Comparison of ENCODE assay signal across 8 cellular contexts in the genomic region with DNA sequence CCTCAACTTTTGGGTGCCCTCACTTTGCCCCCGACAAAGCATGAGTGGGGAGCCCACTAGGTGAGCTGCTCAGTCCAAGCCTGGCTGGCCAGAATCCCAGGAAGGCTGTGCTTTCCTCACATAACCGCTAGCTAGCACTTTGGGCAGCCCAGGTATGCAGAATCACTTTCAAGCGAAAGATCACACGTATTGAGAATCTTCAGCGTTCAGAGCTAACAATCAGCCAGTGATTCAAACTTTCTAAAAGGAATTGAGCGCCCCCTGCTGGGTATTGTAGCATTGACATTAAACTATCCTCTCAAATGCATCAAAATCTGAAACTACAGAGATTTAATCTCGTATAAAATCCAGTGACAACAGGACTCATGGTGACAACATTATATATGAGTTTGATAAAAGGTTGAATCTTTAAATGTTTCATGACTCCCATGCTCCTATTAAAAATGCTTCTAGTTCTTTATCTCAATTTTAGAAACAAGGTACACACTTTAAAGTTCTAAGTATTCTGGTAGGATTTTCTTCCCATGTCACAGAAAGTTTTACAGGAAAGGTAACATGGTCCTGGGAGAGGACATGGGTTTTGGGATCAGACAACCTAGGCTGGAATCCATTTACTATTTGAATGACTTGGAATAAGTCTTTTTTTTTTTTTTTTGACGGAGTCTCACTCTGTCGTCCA. TPM values are rescaled to one million over a fixed set of nuclear protein-coding genes. Genes with fewer than 3 reads are reported as not detected.
DNase-seq lines count a peak whose midpoint lies in the region; ATAC-seq, FAIRE-seq and TF ChIP-seq lines count a peak whose summit lies in the region.

No MANE protein-coding gene starts in this region.

- TF ChIP-seq CTCF in A549 (IDR thresholded peaks at IDR 0.05) = peak; percentile 73
- peak; percentile 62 to 88 for TF ChIP-seq CTCF in right atrium auricular region (IDR thresholded peaks at IDR 0.05)
- TF ChIP-seq CTCF in sigmoid colon (IDR thresholded peaks at IDR 0.05) = peak; percentile 64 to 77 (median 72)

- peak; percentile 85 to 88 for TF ChIP-seq RAD21 in A549 (conservative IDR thresholded peaks at IDR 0.05 in 1 of 2, IDR thresholded peaks at IDR 0.05 in 1 of 2)

- peaks cover 14% of the 10 kb centered on the region for H3K36me3 ChIP-seq in right atrium auricular region
- H3K36me3 ChIP-seq in sigmoid colon = peaks cover 0 to 25% (median 7%) of the 10 kb centered on the region in 4 donors

- H3K4me1 ChIP-seq in A549 (peaks cover 48% of the 10 kb centered on the region), right atrium auricular region (peaks cover 0 to 20% of the 10 kb centered on the region in 2 donors), sigmoid colon (peaks cover 0 to 18% (median 8%) of the 10 kb centered on the region in 4 donors)

- TF ChIP-seq POLR2A in A549 (IDR thresholded peaks at IDR 0.05; ENCODE audit: low read length) = no peak
- no peak for TF ChIP-seq POLR2A in sigmoid colon (IDR thresholded peaks at IDR 0.05)

- WGBS in A549 (ENCODE audit: missing lambda C conversion rate) = 23% methylated on average over 9 of the region's 9 CpGs
- 31 to 34% methylated on average over 9 of the region's 9 CpGs for WGBS in sigmoid colon, 2 donors

- peak overlapping the region; percentile 40 for H3K4me2 ChIP-seq in A549

- intact Hi-C loops in sigmoid colon (cut with DNase I) = loop anchor here (1.0 kb wide), 1 partner anchor 166 kb away; no protein-coding TSS in a partner anchor

- FAIRE-seq in A549 (lab: Jason Lieb, UNC) = no peak

- H3K4me3 ChIP-seq in A549 (no peak overlapping the region), right atrium auricular region (no peak overlapping the region), sigmoid colon (no peak overlapping the region)

- DNase-seq in A549 (ENCODE audit: low read depth in 1 of 2, low spot score in 1 of 2) (peak; percentile 18 to 71), NCI-H1048 (lab: John Stamatoyannopoulos, UW) (peak; percentile 62), T follicular helper cell (ENCODE audit: low read depth) (peak; percentile 66), amniotic epithelial cell (ENCODE audit: low read depth) (peak; percentile 61), right atrium auricular region (ENCODE audit: low spot score) (peak; percentile 84), sigmoid colon (peak; percentile 86)

- TF ChIP-seq EP300 in A549 (IDR thresholded peaks at IDR 0.05) (no peak), sigmoid colon (IDR thresholded peaks at IDR 0.05) (no peak)

- H3K9me3 ChIP-seq in A549 = no peaks in the 10 kb centered on the region
- no peaks in the 10 kb centered on the region for H3K9me3 ChIP-seq in right atrium auricular region
- no peaks in the 10 kb centered on the region for H3K9me3 ChIP-seq in sigmoid colon

- ATAC-seq in A549 (peak; percentile 71 to 82), GM18498 (IDR thresholded peaks at IDR 0.05; ENCODE audit: unreplicated experiment) (peak; percentile 53), GM21360 (IDR thresholded peaks at IDR 0.05; ENCODE audit: unreplicated experiment) (no peak)

- POLR2A ChIA-PET in A549 (lab: Yijun Ruan, JAX) = interaction anchor here (1.0 to 2.1 kb wide), 6 partner anchors 12 to 165 kb away, joined by 3 to 8 read pairs (median 4); a partner anchor contains a TSS

- CTCF ChIA-PET in A549 (lab: Yijun Ruan, JAX) = interaction anchor here (0.6 to 22.3 kb wide), 30 partner anchors 9 to 261 kb away, joined by 3 to 438 read pairs (median 4); a partner anchor contains a TSS

- H3K27ac ChIP-seq in A549 = peak overlapping the region; percentile 63 to 88
- H3K27ac ChIP-seq in right atrium auricular region = no peak overlapping the region
- no peak overlapping the region for H3K27ac ChIP-seq in sigmoid colon

- no peaks in the 10 kb centered on the region for H3K27me3 ChIP-seq in right atrium auricular region
- H3K27me3 ChIP-seq in sigmoid colon = no peaks in the 10 kb centered on the region

TF ChIP-seq in A549, 52 proteins besides CTCF, POLR2A, EP300 and RAD21:
- TF ChIP-seq BHLHE40 (IDR thresholded peaks at IDR 0.05; ENCODE audit: low read depth, low read length) (no peak), SMC3 (IDR thresholded peaks at IDR 0.05) (peak; percentile 91)
TF ChIP-seq in A549: peak in this region for 1.

RNA-seq across cellular contexts. Expression of a gene that starts 11.8 kb away (rescaled TPM):
- 92.0 and 109 TPM in 2 replicates for polyA plus RNA-seq in A549 (2011; rRNA removed)
- polyA plus RNA-seq in A549 (2012; cell fraction: cytosol; rRNA removed) = 28.2 and 31.2 TPM in 2 replicates
- 6.2 and 9.5 TPM in 2 replicates for polyA plus RNA-seq in A549 (2012; cell fraction: nucleus; rRNA removed)
- 50.3 to 51.2 TPM (median 50.3 TPM) in 3 replicates for polyA plus RNA-seq in A549 (2017; fragmentation: RNase III; extraction: RNeasy Plus Mini Kit Qiagen cat#74134 plus additional on column Dnase treatment)
- 12.9 and 14.3 TPM in 2 replicates for polyA minus RNA-seq in A549 (2011; rRNA and poly(A)+ RNA removed)
- 100 to 1,000 TPM in 1 of 2 donors, 10 to 100 TPM in 1; 67.8 to 110 TPM for total RNA-seq in right atrium auricular region
- 10 to 100 TPM; 46.7 to 78.1 (median 61.1) TPM for total RNA-seq in sigmoid colon
- 10 to 100 TPM; 50.8 to 88.9 (median 56.9) TPM for polyA plus RNA-seq in sigmoid colon

RNA-seq across cellular contexts. Expression of a gene that starts 11.8 kb away (rescaled TPM):
- 14.0 and 24.0 TPM in 2 replicates for polyA plus RNA-seq in A549 (2011; rRNA removed)
- 5.6 and 5.8 TPM in 2 replicates for polyA plus RNA-seq in A549 (2012; cell fraction: cytosol; rRNA removed)
- polyA plus RNA-seq in A549 (2012; cell fraction: nucleus; rRNA removed) = 5.5 and 5.6 TPM in 2 replicates
- 17.0 to 20.9 TPM (median 17.4 TPM) in 3 replicates for polyA plus RNA-seq in A549 (2017; fragmentation: RNase III; extraction: RNeasy Plus Mini Kit Qiagen cat#74134 plus additional on column Dnase treatment)
- polyA minus RNA-seq in A549 (2011; rRNA and poly(A)+ RNA removed) = 5.4 and 5.6 TPM in 2 replicates
- 10 to 100 TPM; 16.1 to 27.8 TPM for total RNA-seq in right atrium auricular region
- 10 to 100 TPM; 22.5 to 33.5 (median 25.6) TPM for total RNA-seq in sigmoid colon
- 10 to 100 TPM; 16.6 to 18.6 (median 17.8) TPM for polyA plus RNA-seq in sigmoid colon

Comparison
In these comparisons a context has a peak if more than half of its experiments do, and no peak if none do; other contexts are left out.
1. H3K27ac ChIP-seq: peak in A549 (2 of 2); none in right atrium auricular region (0 of 2) and sigmoid colon (0 of 4).
2. Peak in every context shown above with its lines, with median percentiles within 50 percentile points of each other: DNase-seq and CTCF ChIP-seq.